Comparison of ENCODE assay signal across 21 cellular contexts in the genomic region with DNA sequence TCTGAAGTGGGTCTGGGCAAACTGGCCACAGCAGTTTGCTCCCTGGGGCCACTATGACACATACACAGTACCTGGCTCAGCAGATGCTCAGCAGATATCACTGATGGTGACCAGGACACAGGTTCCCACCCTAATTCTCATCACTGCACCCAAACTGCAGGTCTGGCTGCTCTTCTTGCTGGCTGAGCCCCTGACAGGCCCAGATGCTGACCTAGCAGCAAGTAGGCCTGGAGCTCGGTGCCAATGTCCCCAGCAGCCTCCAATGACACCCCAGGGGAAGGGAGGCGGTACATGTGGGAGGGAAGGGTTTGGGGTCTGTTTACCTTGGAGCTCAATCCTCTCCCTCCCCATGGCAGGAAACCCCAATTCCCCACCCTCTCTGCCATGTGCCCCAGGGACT. TPM values are rescaled to one million over a fixed set of nuclear protein-coding genes. Genes with fewer than 3 reads are reported as not detected.
"Had no signal": no experiment of that assay in that cellular context is flagged by ENCODE, and none has a peak within 500 bp of the region (broad histone marks: within the 10 kb centered on the region; RNA-seq: fewer than 3 reads in every experiment).

No MANE protein-coding gene starts in this region.

- H3K4me3 Mint-ChIP-seq: activated B cell treated with CpG ODN at 0.5 μM for 24 hours; activated T-cell treated with anti-CD3 and anti-CD28 coated beads, Interleukin-2, amount 50 U/mL, for 4 hours; type B pancreatic cell had no signal

- DNase-seq: activated B cell treated with CpG ODN at 0.5 μM for 24 hours; activated CD4-positive, alpha-beta T cell treated with anti-CD3 and anti-CD28 coated beads, Interleukin-2, amount 50 U/mL, for 1 hour; activated effector memory CD4-positive, alpha-beta T cell treated with anti-CD3 and anti-CD28 coated beads, Interleukin-2, amount 50 U/mL, for 16 hours; activated naive CD8-positive, alpha-beta T cell treated with anti-CD3 and anti-CD28 coated beads, Interleukin-2, amount 10 ng/mL, durations not matched to agents 7 days and 5 days; activated T-cell treated with anti-CD3 and anti-CD28 coated beads, Interleukin-2, amount 50 U/mL, for 4 hours; effector CD4-positive, alpha-beta T cell; foreskin melanocyte; mammary epithelial cell; naive thymus-derived CD4-positive, alpha-beta T cell; occipital lobe; sigmoid colon; stimulated activated CD4-positive, alpha-beta T cell treated with anti-CD3 and anti-CD28 coated beads, Interleukin-12 subunit alpha, Interleukin-12 subunit beta, amount 100 ng/mL, for 4 hours; stimulated activated naive CD4-positive, alpha-beta T cell treated with Interleukin-2 at 50 U/mL for 16 hours had no signal

- H3K9me3 ChIP-seq: heart left ventricle, sigmoid colon had no signal

- H3K27me3 ChIP-seq: heart left ventricle, sigmoid colon had no signal

- H3K4me3 ChIP-seq: heart left ventricle, sigmoid colon had no signal

- H3K27ac ChIP-seq: heart left ventricle, sigmoid colon had no signal

- ATAC-seq: activated T-cell treated with anti-CD3 and anti-CD28 coated beads, Interleukin-2, amount 50 U/mL, for 4 hours; naive thymus-derived CD4-positive, alpha-beta T cell had no signal

- H3K27ac Mint-ChIP-seq: activated B cell treated with CpG ODN at 0.5 μM for 24 hours, type B pancreatic cell had no signal

- H3K9me3 Mint-ChIP-seq: activated B cell treated with CpG ODN at 0.5 μM for 24 hours; activated naive CD8-positive, alpha-beta T cell treated with anti-CD3 and anti-CD28 coated beads, Interleukin-2, amount 10 ng/mL, durations not matched to agents 7 days and 5 days; activated T-cell treated with anti-CD3 and anti-CD28 coated beads, Interleukin-2, amount 50 U/mL, for 4 hours; naive thymus-derived CD4-positive, alpha-beta T cell; type B pancreatic cell had no signal

- H3K27me3 Mint-ChIP-seq: activated B cell treated with CpG ODN at 0.5 μM for 24 hours; activated naive CD8-positive, alpha-beta T cell treated with anti-CD3 and anti-CD28 coated beads, Interleukin-2, amount 10 ng/mL, durations not matched to agents 7 days and 5 days; naive thymus-derived CD4-positive, alpha-beta T cell; type B pancreatic cell had no signal

RNA-seq across cellular contexts. Expression of a gene that starts 18.4 kb away (rescaled TPM):
- total RNA-seq: occipital lobe had no signal
- polyA plus RNA-seq: heart left ventricle had no signal

RNA-seq across cellular contexts. Expression of a gene that starts 25.9 kb away (rescaled TPM):
- total RNA-seq: activated B cell treated with CpG ODN at 0.5 μM for 24 hours; activated CD8-positive, alpha-beta memory T cell treated with anti-CD3 and anti-CD28 coated beads for 36 hours; activated naive CD8-positive, alpha-beta T cell treated with anti-CD3 and anti-CD28 coated beads, Interleukin-2, amount 10 ng/mL, durations not matched to agents 7 days and 5 days; activated T-cell treated with anti-CD3 and anti-CD28 coated beads, Interleukin-2, amount 50 U/mL, for 4 hours; cardiac septum; endothelial cell of umbilical vein; heart left ventricle; mononuclear cell; naive thymus-derived CD4-positive, alpha-beta T cell; occipital lobe; pulmonary artery endothelial cell; sigmoid colon; T-helper 1 cell treated with Interleukin-12 subunit alpha and Interleukin-12 subunit beta and Interleukin-4 antibody, amounts not matched to agents 30 ng/mL and 1 ng/mL, for 36 hours had no signal
- polyA plus RNA-seq: endothelial cell of umbilical vein; heart left ventricle; mammary epithelial cell; naive thymus-derived CD4-positive, alpha-beta T cell had no signal

RNA-seq across cellular contexts. Expression of a gene that starts 32.2 kb away (rescaled TPM):
- total RNA-seq: activated B cell treated with CpG ODN at 0.5 μM for 24 hours, cardiac septum, endothelial cell of umbilical vein had no signal
- polyA plus RNA-seq: endothelial cell of umbilical vein; naive thymus-derived CD4-positive, alpha-beta T cell had no signal
